1 cellular context compared by ENCODE assay signal in the genomic region with DNA sequence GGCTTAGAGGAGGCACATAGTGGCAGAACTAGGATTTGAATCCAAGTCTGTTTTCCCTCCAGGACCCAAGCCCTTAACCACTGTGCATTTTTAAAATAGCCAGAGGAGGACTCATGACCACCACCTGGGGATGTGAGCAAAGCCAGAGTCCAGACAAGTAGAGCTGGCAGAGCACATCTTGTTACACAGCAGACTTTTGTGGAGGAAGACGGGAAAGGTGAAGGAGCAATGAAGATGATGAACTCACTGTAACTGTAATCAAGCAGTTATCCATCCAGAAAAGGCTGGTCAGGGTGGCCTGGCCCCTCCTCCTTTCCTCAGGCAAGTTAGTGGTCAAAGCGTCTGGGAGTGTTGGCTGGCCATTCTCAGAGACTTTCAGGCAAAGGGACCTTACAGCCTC.
TF ChIP-seq lines count a peak whose summit lies in the region.

No MANE protein-coding gene starts in this region.

TF ChIP-seq in HepG2, 621 proteins besides CTCF, POLR2A, EP300 and RAD21:
- TF ChIP-seq NFYB (CRISPR knock-in tag; IDR thresholded peaks at IDR 0.05), result no peak
- TF ChIP-seq KMT2A (CRISPR knock-in tag; IDR thresholded peaks at IDR 0.05), result no peak
- TF ChIP-seq THAP9 (CRISPR knock-in tag; IDR thresholded peaks at IDR 0.05; ENCODE audit: borderline replicate concordance), result no peak
- TF ChIP-seq ZSCAN12 (CRISPR knock-in tag; IDR thresholded peaks at IDR 0.05), result no peak
- TF ChIP-seq KLF13 (CRISPR knock-in tag; IDR thresholded peaks at IDR 0.05), result no peak
- TF ChIP-seq, protein P1, sequence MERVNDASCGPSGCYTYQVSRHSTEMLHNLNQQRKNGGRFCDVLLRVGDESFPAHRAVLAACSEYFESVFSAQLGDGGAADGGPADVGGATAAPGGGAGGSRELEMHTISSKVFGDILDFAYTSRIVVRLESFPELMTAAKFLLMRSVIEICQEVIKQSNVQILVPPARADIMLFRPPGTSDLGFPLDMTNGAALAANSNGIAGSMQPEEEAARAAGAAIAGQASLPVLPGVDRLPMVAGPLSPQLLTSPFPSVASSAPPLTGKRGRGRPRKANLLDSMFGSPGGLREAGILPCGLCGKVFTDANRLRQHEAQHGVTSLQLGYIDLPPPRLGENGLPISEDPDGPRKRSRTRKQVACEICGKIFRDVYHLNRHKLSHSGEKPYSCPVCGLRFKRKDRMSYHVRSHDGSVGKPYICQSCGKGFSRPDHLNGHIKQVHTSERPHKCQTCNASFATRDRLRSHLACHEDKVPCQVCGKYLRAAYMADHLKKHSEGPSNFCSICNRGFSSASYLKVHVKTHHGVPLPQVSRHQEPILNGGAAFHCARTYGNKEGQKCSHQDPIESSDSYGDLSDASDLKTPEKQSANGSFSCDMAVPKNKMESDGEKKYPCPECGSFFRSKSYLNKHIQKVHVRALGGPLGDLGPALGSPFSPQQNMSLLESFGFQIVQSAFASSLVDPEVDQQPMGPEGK (CRISPR knock-in tag; IDR thresholded peaks at IDR 0.05), result no peak
- no peak for TF ChIP-seq RFXANK (CRISPR knock-in tag; IDR thresholded peaks at IDR 0.05)
- TF ChIP-seq, protein P2, sequence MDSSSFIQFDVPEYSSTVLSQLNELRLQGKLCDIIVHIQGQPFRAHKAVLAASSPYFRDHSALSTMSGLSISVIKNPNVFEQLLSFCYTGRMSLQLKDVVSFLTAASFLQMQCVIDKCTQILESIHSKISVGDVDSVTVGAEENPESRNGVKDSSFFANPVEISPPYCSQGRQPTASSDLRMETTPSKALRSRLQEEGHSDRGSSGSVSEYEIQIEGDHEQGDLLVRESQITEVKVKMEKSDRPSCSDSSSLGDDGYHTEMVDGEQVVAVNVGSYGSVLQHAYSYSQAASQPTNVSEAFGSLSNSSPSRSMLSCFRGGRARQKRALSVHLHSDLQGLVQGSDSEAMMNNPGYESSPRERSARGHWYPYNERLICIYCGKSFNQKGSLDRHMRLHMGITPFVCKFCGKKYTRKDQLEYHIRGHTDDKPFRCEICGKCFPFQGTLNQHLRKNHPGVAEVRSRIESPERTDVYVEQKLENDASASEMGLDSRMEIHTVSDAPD (CRISPR knock-in tag; IDR thresholded peaks at IDR 0.05), result no peak
- no peak for TF ChIP-seq ZNF34 (CRISPR knock-in tag; IDR thresholded peaks at IDR 0.05; ENCODE audit: borderline replicate concordance)
- TF ChIP-seq ZNF547 (CRISPR knock-in tag; IDR thresholded peaks at IDR 0.05), result no peak
- TF ChIP-seq ATRX (CRISPR knock-in tag; IDR thresholded peaks at IDR 0.05; ENCODE audit: borderline replicate concordance), result no peak
- no peak for TF ChIP-seq PAXIP1 (CRISPR knock-in tag; conservative IDR thresholded peaks at IDR 0.05)
- no peak for TF ChIP-seq CEBPG (CRISPR knock-in tag; IDR thresholded peaks at IDR 0.05)
